ENCODE assay signal across 8 cellular contexts in genomic region chr1:35192853-35193664, GRCh38. TPM values are rescaled to one million over a fixed set of nuclear protein-coding genes. Genes with fewer than 3 reads are reported as not detected.
DNase-seq lines count a peak whose midpoint lies in the region; ATAC-seq, FAIRE-seq and TF ChIP-seq lines count a peak whose summit lies in the region.

A gene with protein sequence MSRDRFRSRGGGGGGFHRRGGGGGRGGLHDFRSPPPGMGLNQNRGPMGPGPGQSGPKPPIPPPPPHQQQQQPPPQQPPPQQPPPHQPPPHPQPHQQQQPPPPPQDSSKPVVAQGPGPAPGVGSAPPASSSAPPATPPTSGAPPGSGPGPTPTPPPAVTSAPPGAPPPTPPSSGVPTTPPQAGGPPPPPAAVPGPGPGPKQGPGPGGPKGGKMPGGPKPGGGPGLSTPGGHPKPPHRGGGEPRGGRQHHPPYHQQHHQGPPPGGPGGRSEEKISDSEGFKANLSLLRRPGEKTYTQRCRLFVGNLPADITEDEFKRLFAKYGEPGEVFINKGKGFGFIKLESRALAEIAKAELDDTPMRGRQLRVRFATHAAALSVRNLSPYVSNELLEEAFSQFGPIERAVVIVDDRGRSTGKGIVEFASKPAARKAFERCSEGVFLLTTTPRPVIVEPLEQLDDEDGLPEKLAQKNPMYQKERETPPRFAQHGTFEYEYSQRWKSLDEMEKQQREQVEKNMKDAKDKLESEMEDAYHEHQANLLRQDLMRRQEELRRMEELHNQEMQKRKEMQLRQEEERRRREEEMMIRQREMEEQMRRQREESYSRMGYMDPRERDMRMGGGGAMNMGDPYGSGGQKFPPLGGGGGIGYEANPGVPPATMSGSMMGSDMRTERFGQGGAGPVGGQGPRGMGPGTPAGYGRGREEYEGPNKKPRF (minus strand): TSS chr1:35193145. CDS start chr1:35193049, 96 bp downstream.

- WGBS in HepG2 (ENCODE audit: low lambda C conversion rate): 7% methylated on average over 12 of the region's 50 CpGs

- TSS peak; percentile 93 for BruUV-seq in HepG2 (replicated peaks; lab: Mats Ljungman, UMichigan)

- TF ChIP-seq POLR2A in HepG2 (IDR thresholded peaks at IDR 0.05; ENCODE audit: insufficient read depth in 1 of 2, low read depth in 2 of 2, low read length in 2 of 2): peak; percentile 100

- no peak for TF ChIP-seq EP300 in HepG2 (IDR thresholded peaks at IDR 0.05; ENCODE audit: low read depth in 2 of 2, low read length in 2 of 2)
- peak; percentile 44; the same call in 1 of the 2 replicates for TF ChIP-seq EP300 in HepG2 (CRISPR knock-in tag; IDR thresholded peaks at IDR 0.05; ENCODE audit: borderline replicate concordance)

- H3K27ac ChIP-seq in HepG2 (ENCODE audit: extremely low read length, insufficient read depth, low read length): peak within 1 kb of the TSS; percentile 88

- H3K27me3 ChIP-seq in HepG2 (ENCODE audit: control insufficient read depth in 1 of 2, insufficient read depth in 2 of 2, low read length in 2 of 2): no peaks in the 10 kb centered on the region; a peak in 1 of 5 replicates

- peak within 1 kb of the TSS; percentile 98 for H3K9ac ChIP-seq in HepG2 (ENCODE audit: insufficient read depth, low read depth, low read length)

- H3K36me3 ChIP-seq in HepG2 (replicated peaks in 1 of 2; ENCODE audit: control insufficient read depth in 1 of 2, insufficient read depth in 2 of 2, low read length in 2 of 2): peaks cover 14 to 36% of the 10 kb centered on the region in 2 experiments

- peaks cover 52% of the 10 kb centered on the region for H3K4me1 ChIP-seq in HepG2 (ENCODE audit: insufficient read depth, low read length)

- peak within 1 kb of the TSS; percentile 94 to 100 (median 99) for H3K4me3 ChIP-seq in HepG2 (replicated peaks in 1 of 3; ENCODE audit: insufficient read depth in 1 of 3, low read depth in 2 of 3, low read length in 3 of 3)

- TF ChIP-seq RAD21 in HepG2 (CRISPR knock-in tag; IDR thresholded peaks at IDR 0.05): no peak

- DNase-seq in CD1c-positive myeloid dendritic cell (ENCODE audit: extremely low spot score) (peak; percentile 99), NCI-H82 (lab: John Stamatoyannopoulos, UW) (peak; percentile 99), dermis microvascular lymphatic vessel endothelial cell (ENCODE audit: low read depth in 2 of 2) (peak; percentile 99), HepG2 (ENCODE audit: low spot score) (peak; percentile 97)
- peak; percentile 97 to 98 for DNase-seq in activated CD4-positive, alpha-beta T cell treated with anti-CD3 and anti-CD28 coated beads, Interleukin-2, amount 50 U/mL, for 48 hours
- peak; percentile 92 for DNase-seq in stimulated activated CD4-positive, alpha-beta T cell treated with anti-CD3 and anti-CD28 coated beads, Interleukin-4, amount 100 ng/mL, for 1 hour

- H2AFZ ChIP-seq in HepG2 (ENCODE audit: low read length): no peak within 1 kb of the TSS

- peak; percentile 92 for FAIRE-seq in HepG2 (lab: Jason Lieb, UNC)

- ATAC-seq in GM19397 (IDR thresholded peaks at IDR 0.05; ENCODE audit: unreplicated experiment) (peak; percentile 85), HG03571 (IDR thresholded peaks at IDR 0.05; ENCODE audit: unreplicated experiment) (peak; percentile 85), HepG2 (peak; percentile 93)

- POLR2A ChIA-PET in HepG2 (lab: Yijun Ruan, JAX): interaction anchor here (0.8 to 1.2 kb wide), 12 partner anchors 9 to 365 kb away, joined by 3 to 8 read pairs (median 3); partner anchors contain the start of genes KIAA0319L, NCDN, ZMYM1 and ZMYM4

- peaks cover 38% of the 10 kb centered on the region for H4K20me1 ChIP-seq in HepG2 (ENCODE audit: insufficient read depth, low read length)

- H3K4me2 ChIP-seq in HepG2 (ENCODE audit: low read depth, low read length): peak within 1 kb of the TSS; percentile 77

- H3K9me3 ChIP-seq in HepG2 (ENCODE audit: low read length): no peaks in the 10 kb centered on the region

- peaks cover 47% of the 10 kb centered on the region for H3K79me2 ChIP-seq in HepG2 (ENCODE audit: insufficient read depth, low read length)

- peak; percentile 19; the same call in 1 of the 2 replicates for TF ChIP-seq CTCF in HepG2 (CRISPR knock-in tag; IDR thresholded peaks at IDR 0.05)

- in situ Hi-C loops in HepG2 (cut with HindIII; ENCODE audit: extremely low pct_ligation_motif_present, low pct_unique_long_range_greater_than_20kb): loop anchor here (10.0 kb wide), 2 partner anchors 92 to 362 kb away; partner anchors contain the start of genes KIAA0319L and NCDN

- CTCF ChIA-PET in HepG2 (lab: Yijun Ruan, JAX; ENCODE audit: low intra/inter-chr PET ratio, low total read pairs): no interaction called here

- intact Hi-C loops in HepG2 (cut with micrococcal nuclease; ENCODE audit: unreplicated experiment): loop anchor here (2.0 to 5.0 kb wide), 2 partner anchors 76 to 161 kb away; partner anchors contain the start of genes ZMYM4 and ZMYM6

TF ChIP-seq in HepG2, 621 proteins besides CTCF, POLR2A, EP300 and RAD21 (continues in another document):
- TF ChIP-seq HINFP (CRISPR knock-in tag; IDR thresholded peaks at IDR 0.05; ENCODE audit: low read depth): 0 out of 2 replicates have a peak, but pooled peaks have one; percentile 37
- TF ChIP-seq RBAK (CRISPR knock-in tag; IDR thresholded peaks at IDR 0.05): no peak
- no peak for TF ChIP-seq ZBTB4 (CRISPR knock-in tag; IDR thresholded peaks at IDR 0.05; ENCODE audit: borderline replicate concordance)

RNA-seq across cellular contexts. Expression of the gene that starts here (rescaled TPM):
- 127 and 153 TPM in 2 replicates for total RNA-seq in dermis microvascular lymphatic vessel endothelial cell
- total RNA-seq in HepG2 (2016; rRNA removed; fragmentation: Illumina TruSeq; extraction: Trizol): 260 and 292 TPM in 2 replicates
- 54.6 and 65.9 TPM in 2 replicates for total RNA-seq in HepG2 (2016; cell fraction: cytosol; rRNA removed; fragmentation: Illumina TruSeq; extraction: Trizol; ENCODE audit: low read depth)
- total RNA-seq in HepG2 (2016; cell fraction: insoluble cytoplasmic fraction; rRNA removed; fragmentation: Illumina TruSeq; extraction: Trizol): 237 and 292 TPM in 2 replicates
- 101 and 132 TPM in 2 replicates for total RNA-seq in HepG2 (2016; cell fraction: membrane; rRNA removed; fragmentation: Illumina TruSeq; extraction: Trizol)
- 411 and 473 TPM in 2 replicates for total RNA-seq in HepG2 (2016; cell fraction: nucleus; rRNA removed; fragmentation: Illumina TruSeq; extraction: Trizol)
- polyA plus RNA-seq in HepG2 (2011; rRNA removed): 76.7 and 101 TPM in 2 replicates
- 18.6 and 20.5 TPM in 2 replicates for polyA plus RNA-seq in HepG2 (2011; cell fraction: cytosol; rRNA removed)
- polyA plus RNA-seq in HepG2 (2011; cell fraction: nucleus; rRNA removed): 225 and 256 TPM in 2 replicates
- polyA plus RNA-seq in HepG2 (2012): 145 and 183 TPM in 2 replicates
- polyA plus RNA-seq in HepG2 (2016; cell fraction: cytosol; fragmentation: Illumina TruSeq; extraction: Trizol; ENCODE audit: low read depth): 27.6 and 28.9 TPM in 2 replicates
- polyA plus RNA-seq in HepG2 (2016; cell fraction: insoluble cytoplasmic fraction; fragmentation: Illumina TruSeq; extraction: Trizol; ENCODE audit: low read depth): 284 and 302 TPM in 2 replicates
- 44.6 and 59.5 TPM in 2 replicates for polyA plus RNA-seq in HepG2 (2016; cell fraction: membrane; fragmentation: Illumina TruSeq; extraction: Trizol; ENCODE audit: low read depth)
- 714 and 721 TPM in 2 replicates for polyA plus RNA-seq in HepG2 (2016; cell fraction: nucleus; fragmentation: Illumina TruSeq; extraction: Trizol; ENCODE audit: insufficient read depth, low read depth)
- polyA minus RNA-seq in HepG2 (2011; rRNA and poly(A)+ RNA removed; ENCODE audit: low replicate concordance): 40.6 and 55.3 TPM in 2 replicates
- polyA minus RNA-seq in HepG2 (2011; cell fraction: cytosol; rRNA and poly(A)+ RNA removed): 27.8 and 30.1 TPM in 2 replicates
- 397 and 453 TPM in 2 replicates for polyA minus RNA-seq in HepG2 (2011; cell fraction: nucleus; rRNA and poly(A)+ RNA removed)

Comparison
In these comparisons a context has a peak if more than half of its experiments do, and no peak if none do; other contexts are left out.
1. Peak in every context shown above with its lines: DNase-seq, ATAC-seq, H3K4me3 ChIP-seq and H3K27ac ChIP-seq.